Comparison of ENCODE assay signal across 15 cellular contexts in the genomic region with DNA sequence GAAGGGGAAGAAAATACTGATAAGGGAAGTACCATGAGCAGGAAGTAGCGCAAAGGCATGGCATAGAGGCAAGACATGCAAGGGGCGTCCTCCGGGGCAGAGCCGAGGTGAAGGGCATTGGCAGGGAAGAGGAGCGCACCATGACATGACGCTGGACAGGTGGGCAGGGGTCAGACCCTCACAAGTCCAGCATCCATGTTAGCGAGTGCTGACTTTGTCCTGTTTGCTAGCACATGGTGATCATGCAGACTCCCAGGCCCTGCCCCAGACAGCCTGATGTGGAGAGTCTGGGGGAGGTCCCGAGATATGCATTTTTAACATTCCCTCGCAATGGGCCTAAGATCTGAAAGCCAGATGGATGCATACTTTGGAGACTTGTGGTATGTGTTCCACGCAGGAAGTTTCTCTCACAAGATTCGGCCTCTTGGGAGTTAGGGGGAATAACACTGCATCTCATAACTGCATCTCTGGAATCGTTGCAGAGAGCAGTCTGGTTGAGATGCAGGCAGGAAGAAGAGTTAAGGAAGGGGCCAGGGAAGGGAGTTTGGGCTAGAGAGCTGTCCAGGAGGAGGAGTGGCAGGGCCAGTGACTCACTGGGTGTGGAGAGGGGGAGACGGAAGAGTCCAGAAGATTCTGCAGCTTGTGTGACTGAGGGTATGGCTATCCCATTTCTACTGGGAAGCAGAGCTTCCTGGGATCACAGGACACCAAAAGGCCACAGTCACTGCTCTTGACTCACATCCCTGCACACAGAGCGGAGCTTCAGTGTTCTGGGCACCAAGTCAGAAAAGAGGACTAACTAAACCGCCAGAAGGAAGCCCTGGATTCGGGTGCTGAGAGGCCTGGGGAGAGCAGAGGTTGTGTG. TPM values are rescaled to one million over a fixed set of nuclear protein-coding genes. Genes with fewer than 3 reads are reported as not detected.
DNase-seq lines count a peak whose midpoint lies in the region; ATAC-seq, FAIRE-seq and TF ChIP-seq lines count a peak whose summit lies in the region.
"Had no signal": no experiment of that assay in that cellular context is flagged by ENCODE, and none has a peak within 500 bp of the region (broad histone marks: within the 10 kb centered on the region; RNA-seq: fewer than 3 reads in every experiment).

No MANE protein-coding gene starts in this region.

- H3K9ac ChIP-seq in BLaER1 treated with 17β-estradiol and CSF1 and Interleukin-3, amounts not matched to agents 10 nM and 100 nM = no peak overlapping the region
- peak overlapping the region; percentile 50 for H3K9ac ChIP-seq in neuronal stem cell (ENCODE audit: low read depth, low read length, poor library complexity)

- H2AFZ ChIP-seq in neuronal stem cell (ENCODE audit: low read length) = peak overlapping the region; percentile 47

- TF ChIP-seq CTCF in RWPE2 (IDR thresholded peaks at IDR 0.05; ENCODE audit: poor library complexity, severe bottlenecking) (no peak), uterus (IDR thresholded peaks at IDR 0.05) (no peak)

- no peak overlapping the region for H3K23ac ChIP-seq in neuronal stem cell (ENCODE audit: low read depth, low read length, poor library complexity)

- DNase-seq in RWPE2 (ENCODE audit: low spot score) = no peak
- no peak for DNase-seq in epithelial cell of prostate (ENCODE audit: low read depth, low spot score)
- DNase-seq in neuronal stem cell (ENCODE audit: low spot score) = no peak
- no peak for DNase-seq in NCI-H146 (lab: John Stamatoyannopoulos, UW)
- no peak for DNase-seq in uterus
- DNase-seq in GM12892 (ENCODE audit: insufficient read length) = no peak
- DNase-seq: CD8-positive, alpha-beta T cell; GOT3; NCI-H2081 treated with DMSO at 0.1 percent for 48 hours; stimulated activated CD4-positive, alpha-beta T cell treated with anti-CD3 and anti-CD28 coated beads, Interleukin-12 subunit alpha, Interleukin-12 subunit beta, amount 100 ng/mL, for 4 hours had no signal

- no peak overlapping the region for H3K27ac ChIP-seq in BLaER1 treated with 17β-estradiol and CSF1 and Interleukin-3, amounts not matched to agents 10 nM and 100 nM
- no peak overlapping the region for H3K27ac ChIP-seq in RWPE2 (ENCODE audit: poor library complexity, severe bottlenecking)
- peak overlapping the region; percentile 42 for H3K27ac ChIP-seq in epithelial cell of prostate
- H3K27ac ChIP-seq in neuronal stem cell (replicated peaks; ENCODE audit: low read length) = no peak overlapping the region
- no peak overlapping the region for H3K27ac ChIP-seq in uterus

- peaks cover 5 to 10% (median 8%) of the 10 kb centered on the region in 10 experiments; a peak in 16 of 20 replicates for H3K4me1 ChIP-seq in BLaER1 treated with 17β-estradiol and CSF1 and Interleukin-3, amounts not matched to agents 10 nM and 100 nM
- H3K4me1 ChIP-seq in RWPE2 (ENCODE audit: insufficient read depth, poor library complexity, severe bottlenecking) (no peaks in the 10 kb centered on the region), neuronal stem cell (ENCODE audit: control insufficient read depth in 2 of 2, insufficient read depth in 1 of 2, low read depth in 1 of 2, low read length in 2 of 2) (peaks cover 0 to 16% of the 10 kb centered on the region in 2 donors), uterus (no peaks in the 10 kb centered on the region)

- H4K8ac ChIP-seq in neuronal stem cell (ENCODE audit: low read depth, low read length) = no peak overlapping the region

- no peak overlapping the region for H4K91ac ChIP-seq in neuronal stem cell (ENCODE audit: low read depth, low read length, poor library complexity)

- peak overlapping the region in 10 of 11 experiments; percentile 16 to 57 (median 40); a peak in 15 of 22 replicates for H3K4me2 ChIP-seq in BLaER1 treated with 17β-estradiol and CSF1 and Interleukin-3, amounts not matched to agents 10 nM and 100 nM
- no peak overlapping the region for H3K4me2 ChIP-seq in neuronal stem cell (ENCODE audit: insufficient read depth, low read length, poor library complexity, severe bottlenecking)

- no peak overlapping the region for H3K14ac ChIP-seq in neuronal stem cell (ENCODE audit: low read length)

- TF ChIP-seq POLR2A in uterus (IDR thresholded peaks at IDR 0.05) (no peak), GM12892 (IDR thresholded peaks at IDR 0.05; ENCODE audit: low read depth, low read length) (no peak)

- ATAC-seq in RWPE2 (ENCODE audit: low read depth) (peak; percentile 69; the same call in 2 of the 3 replicates), HG02571 (IDR thresholded peaks at IDR 0.05; ENCODE audit: unreplicated experiment) (no peak)
- ATAC-seq: CD8-positive, alpha-beta T cell; natural killer cell treated with Interleukin-12 subunit alpha and Interleukin-12 subunit beta and Interleukin-15 and Interleukin-18, amount 100 ng/mL, for 72 hours had no signal

- WGBS in neuronal stem cell (ENCODE audit: extremely low coverage in 2 of 2, insufficient read length in 2 of 2, insufficient replicate concordance in 1 of 2), 2 donors = no CpG with 5 or more reads among the region's 16 CpGs

- peak overlapping the region; percentile 70 for H3K18ac ChIP-seq in neuronal stem cell (ENCODE audit: low read length)

- H3K4me3 ChIP-seq in BLaER1 treated with 17β-estradiol and CSF1 and Interleukin-3, amounts not matched to agents 10 nM and 100 nM = no peak overlapping the region
- H3K4me3 ChIP-seq in RWPE2 (ENCODE audit: severe bottlenecking) = no peak overlapping the region
- H3K4me3 ChIP-seq in neuronal stem cell (ENCODE audit: low read length in 2 of 2) = peak overlapping the region in 1 of 2 donors; percentile 61
- H3K4me3 ChIP-seq in uterus = no peak overlapping the region

- no peaks in the 10 kb centered on the region for H3K27me3 ChIP-seq in BLaER1 treated with 17β-estradiol and CSF1 and Interleukin-3, amounts not matched to agents 10 nM and 100 nM
- H3K27me3 ChIP-seq in RWPE2 (ENCODE audit: insufficient read depth, poor library complexity, severe bottlenecking) (no peaks in the 10 kb centered on the region), neuronal stem cell (ENCODE audit: control insufficient read depth in 3 of 3, insufficient read depth in 3 of 3, low read depth in 1 of 3, low read length in 3 of 3) (no peaks in the 10 kb centered on the region), uterus (no peaks in the 10 kb centered on the region)

- no peak overlapping the region for H2BK5ac ChIP-seq in neuronal stem cell (ENCODE audit: low read length)

- H3K79me1 ChIP-seq in neuronal stem cell (ENCODE audit: low read depth, low read length) = no peaks in the 10 kb centered on the region

- no peaks in the 10 kb centered on the region for H3K36me3 ChIP-seq in BLaER1 treated with 17β-estradiol and CSF1 and Interleukin-3, amounts not matched to agents 10 nM and 100 nM
- H3K36me3 ChIP-seq in RWPE2 (ENCODE audit: low read depth) (no peaks in the 10 kb centered on the region), neuronal stem cell (replicated peaks in 1 of 2; ENCODE audit: control insufficient read depth in 2 of 2, insufficient read depth in 2 of 2, low read length in 2 of 2) (no peaks in the 10 kb centered on the region), uterus (no peaks in the 10 kb centered on the region)

- peaks cover 0 to 7% (median 1%) of the 10 kb centered on the region in 11 experiments; a peak in 6 of 22 replicates for H3K9me3 ChIP-seq in BLaER1 treated with 17β-estradiol and CSF1 and Interleukin-3, amounts not matched to agents 10 nM and 100 nM (replicated peaks in 1 of 11)
- no peaks in the 10 kb centered on the region for H3K9me3 ChIP-seq in RWPE2 (ENCODE audit: severe bottlenecking)
- no peaks in the 10 kb centered on the region for H3K9me3 ChIP-seq in neuronal stem cell (replicated peaks in 1 of 2; ENCODE audit: control insufficient read depth in 2 of 2, insufficient read depth in 1 of 2, low read depth in 1 of 2, low read length in 2 of 2)
- H3K9me3 ChIP-seq in uterus = no peaks in the 10 kb centered on the region

- intact Hi-C loops in uterus (cut with DNase I; ENCODE audit: low total_unique reads) = no loop called here

- no peak overlapping the region for H2BK120ac ChIP-seq in neuronal stem cell (ENCODE audit: low read depth, low read length)

- no peak for FAIRE-seq in GM12892 (lab: Jason Lieb, UNC)
- FAIRE-seq: endothelial cell of umbilical vein had no signal

- no peak overlapping the region for H3K4ac ChIP-seq in neuronal stem cell (ENCODE audit: low read length)

- H2BK15ac ChIP-seq in neuronal stem cell (ENCODE audit: low read length) = no peak overlapping the region

- no peaks in the 10 kb centered on the region; a peak in 1 of 22 replicates for H4K20me1 ChIP-seq in BLaER1 treated with 17β-estradiol and CSF1 and Interleukin-3, amounts not matched to agents 10 nM and 100 nM

- H2AK5ac ChIP-seq in neuronal stem cell (ENCODE audit: low read depth, low read length) = no peak overlapping the region

- no peak overlapping the region for H2BK12ac ChIP-seq in neuronal stem cell (ENCODE audit: low read length)

RNA-seq across cellular contexts. Expression of gene FAM184B, which starts 59.7 kb away (rescaled TPM):
- polyA plus RNA-seq in neuronal stem cell (2013, experiment 1 of 2) = 0.01 TPM
- 0.01 TPM for polyA plus RNA-seq in neuronal stem cell (2013, experiment 2 of 2)
- under 1 TPM in 1 of 4 donors, not detected in 3; 0.07 TPM for total RNA-seq in uterus
- not detected for polyA plus RNA-seq in GM12892 (2012; ENCODE audit: missing spikeins)
- total RNA-seq: CD8-positive, alpha-beta T cell; endothelial cell of umbilical vein; natural killer cell treated with Interleukin-12 subunit alpha and Interleukin-12 subunit beta and Interleukin-15 and Interleukin-18, amount 100 ng/mL, for 72 hours had no signal
- polyA plus RNA-seq: endothelial cell of umbilical vein, IgD-negative memory B cell had no signal
